1 cellular context compared by ENCODE assay signal in the genomic region with DNA sequence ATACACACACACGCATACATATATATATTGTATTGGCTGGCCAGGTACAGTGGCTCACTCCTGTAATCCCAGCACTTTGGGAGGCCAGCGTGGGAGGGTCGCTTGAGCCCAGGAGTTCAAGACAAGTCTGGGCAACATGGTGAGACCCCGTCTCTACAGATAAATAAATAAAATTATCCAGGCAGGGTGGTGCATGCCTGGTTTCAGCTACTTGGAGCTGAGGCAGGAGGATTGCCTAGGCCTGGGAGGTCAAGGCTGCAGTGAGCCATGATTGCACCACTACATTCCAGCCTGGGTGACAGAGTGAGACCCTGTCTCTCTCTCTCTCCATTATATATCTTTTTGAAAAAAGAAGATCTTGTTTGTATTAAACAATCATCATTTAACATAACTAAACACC.
A peak's percentile ranks its signal among the peaks of the same experiment; 100 is the strongest.
TF ChIP-seq lines count a peak whose summit lies in the region.

No MANE protein-coding gene starts in this region.

TF ChIP-seq in HepG2, 621 proteins besides CTCF, POLR2A, EP300 and RAD21 (continued from another document):
- no peak for TF ChIP-seq ZNF17 (CRISPR knock-in tag; IDR thresholded peaks at IDR 0.05)
- TF ChIP-seq, protein P1, sequence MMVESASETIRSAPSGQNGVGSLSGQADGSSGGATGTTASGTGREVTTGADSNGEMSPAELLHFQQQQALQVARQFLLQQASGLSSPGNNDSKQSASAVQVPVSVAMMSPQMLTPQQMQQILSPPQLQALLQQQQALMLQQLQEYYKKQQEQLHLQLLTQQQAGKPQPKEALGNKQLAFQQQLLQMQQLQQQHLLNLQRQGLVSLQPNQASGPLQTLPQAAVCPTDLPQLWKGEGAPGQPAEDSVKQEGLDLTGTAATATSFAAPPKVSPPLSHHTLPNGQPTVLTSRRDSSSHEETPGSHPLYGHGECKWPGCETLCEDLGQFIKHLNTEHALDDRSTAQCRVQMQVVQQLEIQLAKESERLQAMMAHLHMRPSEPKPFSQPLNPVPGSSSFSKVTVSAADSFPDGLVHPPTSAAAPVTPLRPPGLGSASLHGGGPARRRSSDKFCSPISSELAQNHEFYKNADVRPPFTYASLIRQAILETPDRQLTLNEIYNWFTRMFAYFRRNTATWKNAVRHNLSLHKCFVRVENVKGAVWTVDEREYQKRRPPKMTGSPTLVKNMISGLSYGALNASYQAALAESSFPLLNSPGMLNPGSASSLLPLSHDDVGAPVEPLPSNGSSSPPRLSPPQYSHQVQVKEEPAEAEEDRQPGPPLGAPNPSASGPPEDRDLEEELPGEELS (CRISPR knock-in tag; IDR thresholded peaks at IDR 0.05): 0 out of 2 replicates have a peak, but pooled peaks have one; percentile 14
- TF ChIP-seq CBX5 (CRISPR knock-in tag; IDR thresholded peaks at IDR 0.05; ENCODE audit: borderline replicate concordance): 0 out of 2 replicates have a peak, but pooled peaks have one; percentile 35
TF ChIP-seq in HepG2: peak in this region for 45.
